1 cellular context compared by ENCODE assay signal in genomic region chr16:87853411-87854052, GRCh38.
TF ChIP-seq lines count a peak whose summit lies in the region.

No MANE protein-coding gene starts in this region.

TF ChIP-seq in HepG2, 621 proteins besides CTCF, POLR2A, EP300 and RAD21 (continued from another document and continues in another):
- TF ChIP-seq THAP8 (CRISPR knock-in tag; IDR thresholded peaks at IDR 0.05; ENCODE audit: borderline replicate concordance) (no peak), MIER2 (CRISPR knock-in tag; IDR thresholded peaks at IDR 0.05) (0 out of 2 replicates have a peak, but pooled peaks have one; percentile 30), ETV5 (CRISPR knock-in tag; IDR thresholded peaks at IDR 0.05; ENCODE audit: borderline replicate concordance) (peak; percentile 57), NRL (CRISPR knock-in tag; IDR thresholded peaks at IDR 0.05; ENCODE audit: borderline replicate concordance) (peak; percentile 42; the same call in 1 of the 2 replicates), ZNF207 (IDR thresholded peaks at IDR 0.05; ENCODE audit: borderline replicate concordance) (no peak), DBP (CRISPR knock-in tag; IDR thresholded peaks at IDR 0.05; ENCODE audit: not compliant biosample characterization) (peak; percentile 70), NFAT5 (CRISPR knock-in tag; IDR thresholded peaks at IDR 0.05) (no peak), ZNF550 (CRISPR knock-in tag; IDR thresholded peaks at IDR 0.05; ENCODE audit: borderline replicate concordance) (0 out of 2 replicates have a peak, but pooled peaks have one; percentile 38), ZBTB46 (CRISPR knock-in tag; IDR thresholded peaks at IDR 0.05; ENCODE audit: borderline replicate concordance) (no peak), XRCC5 (optimal IDR thresholded peaks at IDR 0.05; ENCODE audit: low read length) (peak; percentile 87), POLR2AphosphoS5 (IDR thresholded peaks at IDR 0.05; ENCODE audit: low read depth, low read length) (peak; percentile 84), ZNF430 (CRISPR knock-in tag; IDR thresholded peaks at IDR 0.05) (peak; percentile 95), SP5 (CRISPR knock-in tag; IDR thresholded peaks at IDR 0.05; ENCODE audit: borderline replicate concordance, low read depth) (peak; percentile 95), ZNF280D (CRISPR knock-in tag; IDR thresholded peaks at IDR 0.05) (peak; percentile 90), GRHL1 (CRISPR knock-in tag; conservative IDR thresholded peaks at IDR 0.05) (no peak), ATAD3A (CRISPR knock-in tag; IDR thresholded peaks at IDR 0.05) (no peak), KLF11 (CRISPR knock-in tag; IDR thresholded peaks at IDR 0.05) (peak; percentile 61; the same call in 1 of the 2 replicates), ZBTB3 (CRISPR knock-in tag; IDR thresholded peaks at IDR 0.05; ENCODE audit: borderline replicate concordance, low read depth) (no peak), ZNF235 (CRISPR knock-in tag; IDR thresholded peaks at IDR 0.05; ENCODE audit: borderline replicate concordance) (no peak), ZBED4 (CRISPR knock-in tag; IDR thresholded peaks at IDR 0.05; ENCODE audit: borderline replicate concordance) (0 out of 2 replicates have a peak, but pooled peaks have one; percentile 28), ZMYM2 (CRISPR knock-in tag; IDR thresholded peaks at IDR 0.05) (peak; percentile 11; the same call in 1 of the 2 replicates), ZNF382 (CRISPR knock-in tag; IDR thresholded peaks at IDR 0.05; ENCODE audit: borderline replicate concordance) (no peak), PBX3 (CRISPR knock-in tag; IDR thresholded peaks at IDR 0.05; ENCODE audit: borderline replicate concordance) (0 out of 2 replicates have a peak, but pooled peaks have one; percentile 40), SP2 (CRISPR knock-in tag; IDR thresholded peaks at IDR 0.05) (no peak), ZNF841 (CRISPR knock-in tag; IDR thresholded peaks at IDR 0.05; ENCODE audit: borderline replicate concordance) (no peak), IRF2 (CRISPR knock-in tag; IDR thresholded peaks at IDR 0.05) (peak; percentile 40), BRF2 (CRISPR knock-in tag; IDR thresholded peaks at IDR 0.05) (no peak; the same call in 1 of the 2 replicates), HOMEZ (CRISPR knock-in tag; IDR thresholded peaks at IDR 0.05; ENCODE audit: low read depth) (no peak), TIGD3 (CRISPR knock-in tag; IDR thresholded peaks at IDR 0.05; ENCODE audit: borderline replicate concordance) (no peak), FOXK1 (CRISPR knock-in tag; IDR thresholded peaks at IDR 0.05; ENCODE audit: borderline replicate concordance, low read depth) (peak; percentile 66)
